In genomic region chr2:182980115-182980514, GRCh38 we compare ENCODE assay signal across 9 cellular contexts. TPM values are rescaled to one million over a fixed set of nuclear protein-coding genes. Genes with fewer than 3 reads are reported as not detected.
DNase-seq lines count a peak whose midpoint lies in the region; ATAC-seq, FAIRE-seq and TF ChIP-seq lines count a peak whose summit lies in the region.
"Had no signal": no experiment of that assay in that cellular context is flagged by ENCODE, and none has a peak within 500 bp of the region (broad histone marks: within the 10 kb centered on the region; RNA-seq: fewer than 3 reads in every experiment).

No MANE protein-coding gene starts in this region.

- no peaks in the 10 kb centered on the region for H3K4me1 ChIP-seq in CD8-positive, alpha-beta T cell (ENCODE audit: insufficient read depth, low read length)

- no peaks in the 10 kb centered on the region for H3K27me3 ChIP-seq in CD8-positive, alpha-beta T cell (ENCODE audit: insufficient read depth, low read length)
- no peaks in the 10 kb centered on the region for H3K27me3 ChIP-seq in bronchial epithelial cell (ENCODE audit: control insufficient read depth, insufficient read depth, low read length)

- H3K27ac Mint-ChIP-seq in CD8-positive, alpha-beta T cell: no peak overlapping the region
- H3K27ac Mint-ChIP-seq in activated T-helper 2 cell treated with anti-CD3 and anti-CD28 coated beads, Interferon-gamma antibody, Interleukin-2, Interleukin-4, amounts not matched to agents 10 μg/mL and 5 μg/mL and 100 μg/mL, durations not matched to agents 14 hours and 24 hours and 36 hours: no peak overlapping the region

- H3K36me3 ChIP-seq in CD8-positive, alpha-beta T cell (ENCODE audit: insufficient read depth, low read length): no peaks in the 10 kb centered on the region
- peaks cover 6% of the 10 kb centered on the region for H3K36me3 ChIP-seq in bronchial epithelial cell (ENCODE audit: control insufficient read depth, insufficient read depth, low read length)

- no peak overlapping the region for H3K27ac ChIP-seq in CD8-positive, alpha-beta T cell (ENCODE audit: low read depth, low read length)

- no peak overlapping the region for H3K4me3 ChIP-seq in CD8-positive, alpha-beta T cell (ENCODE audit: low read depth, low read length)
- no peak overlapping the region for H3K4me3 ChIP-seq in bronchial epithelial cell (ENCODE audit: low read depth, low read length)

- no peaks in the 10 kb centered on the region for H3K36me3 Mint-ChIP-seq in CD8-positive, alpha-beta T cell
- no peaks in the 10 kb centered on the region for H3K36me3 Mint-ChIP-seq in activated T-helper 2 cell treated with anti-CD3 and anti-CD28 coated beads, Interferon-gamma antibody, Interleukin-2, Interleukin-4, amounts not matched to agents 10 μg/mL and 5 μg/mL and 100 μg/mL, durations not matched to agents 14 hours and 24 hours and 36 hours (ENCODE audit: low read depth)

- peak; percentile 87 for TF ChIP-seq CTCF in CD8-positive, alpha-beta T cell (IDR thresholded peaks at IDR 0.05)
- peak; percentile 2 for TF ChIP-seq CTCF in bronchial epithelial cell (IDR thresholded peaks at IDR 0.05; ENCODE audit: insufficient read depth, low read length, severe bottlenecking)

- ATAC-seq in CD8-positive, alpha-beta T cell: peak; percentile 54
- peak; percentile 63 for ATAC-seq in GM19452 (IDR thresholded peaks at IDR 0.05; ENCODE audit: unreplicated experiment)
- ATAC-seq in HG03460 (IDR thresholded peaks at IDR 0.05; ENCODE audit: unreplicated experiment): peak; percentile 61

- no peak overlapping the region for H3K4me3 Mint-ChIP-seq in CD8-positive, alpha-beta T cell
- no peak overlapping the region for H3K4me3 Mint-ChIP-seq in activated T-helper 2 cell treated with anti-CD3 and anti-CD28 coated beads, Interferon-gamma antibody, Interleukin-2, Interleukin-4, amounts not matched to agents 10 μg/mL and 5 μg/mL and 100 μg/mL, durations not matched to agents 14 hours and 24 hours and 36 hours (ENCODE audit: low read depth)

- DNase-seq in CD8-positive, alpha-beta T cell: no peak
- DNase-seq in NCI-H524 treated with DMSO at 0.1 percent for 48 hours (lab: John Stamatoyannopoulos, UW) (peak; percentile 34), bronchial epithelial cell (ENCODE audit: low read depth) (peak; percentile 60), lung microvascular endothelial cell (ENCODE audit: low read depth in 2 of 2) (peak; percentile 47 to 68), HuH-7.5 (ENCODE audit: low spot score) (no peak)
- no peak for DNase-seq in activated T-helper 2 cell treated with anti-CD3 and anti-CD28 coated beads, Interferon-gamma antibody, Interleukin-2, Interleukin-4, amounts not matched to agents 10 μg/mL and 5 μg/mL and 100 μg/mL, durations not matched to agents 14 hours and 24 hours and 36 hours (ENCODE audit: low spot score)
- DNase-seq: left cardiac atrium had no signal

- FAIRE-seq in bronchial epithelial cell (lab: Jason Lieb, UNC): no peak

- H3K27me3 Mint-ChIP-seq in CD8-positive, alpha-beta T cell (ENCODE audit: low read depth): no peaks in the 10 kb centered on the region
- no peaks in the 10 kb centered on the region for H3K27me3 Mint-ChIP-seq in activated T-helper 2 cell treated with anti-CD3 and anti-CD28 coated beads, Interferon-gamma antibody, Interleukin-2, Interleukin-4, amounts not matched to agents 10 μg/mL and 5 μg/mL and 100 μg/mL, durations not matched to agents 14 hours and 24 hours and 36 hours (ENCODE audit: low read depth)

- no peaks in the 10 kb centered on the region for H3K9me3 ChIP-seq in CD8-positive, alpha-beta T cell (ENCODE audit: low read length)

- CTCF ChIA-PET in CD8-positive, alpha-beta T cell (lab: Charles Lee): interaction anchor here (0.6 to 3.4 kb wide), 11 partner anchors 10 to 799 kb away, joined by 3 to 25 read pairs (median 5); no protein-coding TSS in a partner anchor

- H3K9me3 Mint-ChIP-seq in CD8-positive, alpha-beta T cell: no peaks in the 10 kb centered on the region
- H3K9me3 Mint-ChIP-seq in activated T-helper 2 cell treated with anti-CD3 and anti-CD28 coated beads, Interferon-gamma antibody, Interleukin-2, Interleukin-4, amounts not matched to agents 10 μg/mL and 5 μg/mL and 100 μg/mL, durations not matched to agents 14 hours and 24 hours and 36 hours: no peaks in the 10 kb centered on the region

- intact Hi-C loops in CD8-positive, alpha-beta T cell (cut with DNase I, micrococcal nuclease): loop anchor here (1.0 to 5.0 kb wide), 4 partner anchors 313 to 1238 kb away; no protein-coding TSS in a partner anchor
- intact Hi-C loops in activated T-helper 2 cell treated with anti-CD3 and anti-CD28 coated beads, Interferon-gamma antibody, Interleukin-2, Interleukin-4, amounts not matched to agents 10 μg/mL and 5 μg/mL and 100 μg/mL, durations not matched to agents 14 hours and 24 hours and 36 hours (cut with micrococcal nuclease): loop anchor here (1.0 to 5.0 kb wide), 4 partner anchors 196 to 793 kb away; no protein-coding TSS in a partner anchor

- POLR2A ChIA-PET in CD8-positive, alpha-beta T cell (lab: Charles Lee): no interaction called here

- H3K4me1 Mint-ChIP-seq in CD8-positive, alpha-beta T cell (ENCODE audit: low read depth): no peaks in the 10 kb centered on the region
- H3K4me1 Mint-ChIP-seq in activated T-helper 2 cell treated with anti-CD3 and anti-CD28 coated beads, Interferon-gamma antibody, Interleukin-2, Interleukin-4, amounts not matched to agents 10 μg/mL and 5 μg/mL and 100 μg/mL, durations not matched to agents 14 hours and 24 hours and 36 hours (ENCODE audit: low read depth): peaks cover 2% of the 10 kb centered on the region

RNA-seq across cellular contexts. Expression of gene NCKAP1, which starts 58.1 kb away (rescaled TPM):
- 1 to 10 TPM in 1 of 2 experiments, under 1 TPM in 1; 0.81 to 1.4 TPM for total RNA-seq in CD8-positive, alpha-beta T cell
- total RNA-seq in bronchial epithelial cell: 180 and 214 TPM in 2 replicates
- total RNA-seq in lung microvascular endothelial cell: 54.5 and 72.8 TPM in 2 replicates
- 13.2 and 20.0 TPM in 2 replicates for total RNA-seq in activated T-helper 2 cell treated with anti-CD3 and anti-CD28 coated beads, Interferon-gamma antibody, Interleukin-2, Interleukin-4, amounts not matched to agents 10 μg/mL and 5 μg/mL and 100 μg/mL, durations not matched to agents 14 hours and 24 hours and 36 hours

Comparison
In these comparisons a context has a peak if more than half of its experiments do, and no peak if none do; other contexts are left out.
1. DNase-seq: peak in NCI-H524 treated with DMSO at 0.1 percent for 48 hours (single experiment), bronchial epithelial cell (single experiment) and lung microvascular endothelial cell (2 of 2); none in CD8-positive, alpha-beta T cell (0 of 7), HuH-7.5 (single experiment) and activated T-helper 2 cell treated with anti-CD3 and anti-CD28 coated beads, Interferon-gamma antibody, Interleukin-2, Interleukin-4, amounts not matched to agents 10 μg/mL and 5 μg/mL and 100 μg/mL, durations not matched to agents 14 hours and 24 hours and 36 hours (single experiment).
2. Peak in every context shown above with its lines, with median percentiles within 50 percentile points of each other: ATAC-seq.